ENCODE assay signal across 22 cellular contexts in genomic region chr7:101205901-101206664, GRCh38. TPM values are rescaled to one million over a fixed set of nuclear protein-coding genes. Genes with fewer than 3 reads are reported as not detected.
"Had no signal": no experiment of that assay in that cellular context is flagged by ENCODE, and none has a peak within 500 bp of the region (broad histone marks: within the 10 kb centered on the region; RNA-seq: fewer than 3 reads in every experiment).

No MANE protein-coding gene starts in this region.

- ATAC-seq: activated CD8-positive, alpha-beta memory T cell treated with anti-CD3 and anti-CD28 coated beads, Interleukin-2, amount 10 ng/mL, durations not matched to agents 7 days and 5 days; left cardiac atrium; naive thymus-derived CD8-positive, alpha-beta T cell had no signal

- H3K4me1 Mint-ChIP-seq: activated CD8-positive, alpha-beta memory T cell treated with anti-CD3 and anti-CD28 coated beads, Interleukin-2, amount 10 ng/mL, durations not matched to agents 7 days and 5 days had no signal

- H3K9me3 Mint-ChIP-seq: activated CD4-positive, alpha-beta memory T cell treated with anti-CD3 and anti-CD28 coated beads, Interleukin-2, amount 10 ng/mL, durations not matched to agents 7 days and 5 days; T-helper 1 cell treated with Interleukin-12 subunit alpha and Interleukin-12 subunit beta and Interleukin-4 antibody, amounts not matched to agents 30 μg/mL and 1 μg/mL, for 36 hours had no signal

- H3K36me3 Mint-ChIP-seq: activated CD8-positive, alpha-beta memory T cell treated with anti-CD3 and anti-CD28 coated beads, Interleukin-2, amount 10 ng/mL, durations not matched to agents 7 days and 5 days had no signal

- H3K27ac Mint-ChIP-seq: activated CD8-positive, alpha-beta memory T cell treated with anti-CD3 and anti-CD28 coated beads, Interleukin-2, amount 10 ng/mL, durations not matched to agents 7 days and 5 days; T-helper 1 cell treated with Interleukin-12 subunit alpha and Interleukin-12 subunit beta and Interleukin-4 antibody, amounts not matched to agents 30 μg/mL and 1 μg/mL, for 36 hours had no signal

- H3K4me3 Mint-ChIP-seq: activated CD4-positive, alpha-beta memory T cell treated with anti-CD3 and anti-CD28 coated beads, Interleukin-2, amount 10 ng/mL, durations not matched to agents 7 days and 5 days; activated CD8-positive, alpha-beta memory T cell treated with anti-CD3 and anti-CD28 coated beads, Interleukin-2, amount 10 ng/mL, durations not matched to agents 7 days and 5 days; naive thymus-derived CD8-positive, alpha-beta T cell; T-helper 1 cell treated with Interleukin-12 subunit alpha and Interleukin-12 subunit beta and Interleukin-4 antibody, amounts not matched to agents 30 μg/mL and 1 μg/mL, for 36 hours had no signal

- DNase-seq: activated CD4-positive, alpha-beta memory T cell treated with anti-CD3 and anti-CD28 coated beads, Interleukin-2, amount 10 ng/mL, durations not matched to agents 7 days and 5 days; activated CD8-positive, alpha-beta memory T cell treated with anti-CD3 and anti-CD28 coated beads, Interleukin-2, amount 10 ng/mL, durations not matched to agents 7 days and 5 days; activated naive CD4-positive, alpha-beta T cell treated with anti-CD3 and anti-CD28 coated beads, Interleukin-2, amount 50 U/mL, for 16 hours; adrenal gland; effector CD4-positive, alpha-beta T cell; left cardiac atrium; mesendoderm; naive thymus-derived CD8-positive, alpha-beta T cell; spleen; stimulated activated CD4-positive, alpha-beta T cell treated with anti-CD3 and anti-CD28 coated beads, Interleukin-4, amount 100 ng/mL, for 4 hours; stimulated activated naive CD4-positive, alpha-beta T cell; WERI-Rb-1 had no signal

- H3K9me3 ChIP-seq: adrenal gland, esophagus muscularis mucosa, neutrophil, spleen had no signal

- H3K4me3 ChIP-seq: adrenal gland, esophagus muscularis mucosa, spleen had no signal

- H3K27ac ChIP-seq: adrenal gland, esophagus muscularis mucosa, neutrophil, spleen, WERI-Rb-1 had no signal

RNA-seq across cellular contexts. Expression of gene MOGAT3, which starts 5.2 kb away (rescaled TPM):
- total RNA-seq: activated CD4-positive, alpha-beta memory T cell treated with anti-CD3 and anti-CD28 coated beads, Interleukin-2, amount 10 ng/mL, durations not matched to agents 7 days and 5 days; activated CD8-positive, alpha-beta memory T cell treated with anti-CD3 and anti-CD28 coated beads, Interleukin-2, amount 10 ng/mL, durations not matched to agents 7 days and 5 days; adrenal gland; astrocyte; bronchial epithelial cell; cerebellum; left cardiac atrium; lower leg skin; naive thymus-derived CD8-positive, alpha-beta T cell; renal cortical epithelial cell; spleen; ureter had no signal
- polyA plus RNA-seq: adrenal gland; naive thymus-derived CD8-positive, alpha-beta T cell; spleen had no signal

RNA-seq across cellular contexts. Expression of gene NAT16, which starts 26.0 kb away (rescaled TPM):
- total RNA-seq: activated CD4-positive, alpha-beta memory T cell treated with anti-CD3 and anti-CD28 coated beads, Interleukin-2, amount 10 ng/mL, durations not matched to agents 7 days and 5 days; activated CD8-positive, alpha-beta memory T cell treated with anti-CD3 and anti-CD28 coated beads, Interleukin-2, amount 10 ng/mL, durations not matched to agents 7 days and 5 days; bronchial epithelial cell; esophagus muscularis mucosa; left cardiac atrium; lower leg skin; naive thymus-derived CD8-positive, alpha-beta T cell; renal cortical epithelial cell; spleen; ureter had no signal
- polyA plus RNA-seq: adrenal gland; naive thymus-derived CD8-positive, alpha-beta T cell; spleen; thymus had no signal
